In the genomic region with DNA sequence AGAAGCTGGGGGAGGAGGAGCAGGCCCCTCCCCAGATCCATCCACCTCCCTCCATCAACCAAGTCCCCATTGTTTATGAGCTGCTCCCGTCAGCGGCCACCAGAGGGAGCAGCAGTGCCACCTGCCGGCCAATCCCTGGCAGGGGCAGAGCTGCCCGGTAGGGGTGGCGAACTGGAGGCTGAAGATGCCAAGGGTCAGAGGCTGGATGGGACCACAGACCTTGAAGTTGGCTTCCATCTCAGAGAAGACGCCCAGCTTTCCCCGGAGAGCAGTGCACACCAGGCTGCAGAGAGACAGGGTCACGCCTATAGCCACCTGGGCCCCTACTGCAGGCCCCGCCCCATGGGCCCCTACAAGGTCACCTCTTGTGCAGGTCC, we compare ENCODE assay signal across 1 cellular context.
TF ChIP-seq lines count a peak whose summit lies in the region.

No MANE protein-coding gene starts in this region.

TF ChIP-seq in K562, 482 proteins besides CTCF, POLR2A, EP300 and RAD21 (continued from another document):
- TF ChIP-seq, protein P1, sequence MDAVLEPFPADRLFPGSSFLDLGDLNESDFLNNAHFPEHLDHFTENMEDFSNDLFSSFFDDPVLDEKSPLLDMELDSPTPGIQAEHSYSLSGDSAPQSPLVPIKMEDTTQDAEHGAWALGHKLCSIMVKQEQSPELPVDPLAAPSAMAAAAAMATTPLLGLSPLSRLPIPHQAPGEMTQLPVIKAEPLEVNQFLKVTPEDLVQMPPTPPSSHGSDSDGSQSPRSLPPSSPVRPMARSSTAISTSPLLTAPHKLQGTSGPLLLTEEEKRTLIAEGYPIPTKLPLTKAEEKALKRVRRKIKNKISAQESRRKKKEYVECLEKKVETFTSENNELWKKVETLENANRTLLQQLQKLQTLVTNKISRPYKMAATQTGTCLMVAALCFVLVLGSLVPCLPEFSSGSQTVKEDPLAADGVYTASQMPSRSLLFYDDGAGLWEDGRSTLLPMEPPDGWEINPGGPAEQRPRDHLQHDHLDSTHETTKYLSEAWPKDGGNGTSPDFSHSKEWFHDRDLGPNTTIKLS (IDR thresholded peaks at IDR 0.05; ENCODE audit: borderline replicate concordance, low read depth), result no peak
- TF ChIP-seq HLTF (IDR thresholded peaks at IDR 0.05) (no peak), PTTG1 (tag; IDR thresholded peaks at IDR 0.05; ENCODE audit: low read depth) (no peak), ESRRA (IDR thresholded peaks at IDR 0.05; ENCODE audit: borderline replicate concordance, low read depth) (peak; percentile 67), RBM22 (IDR thresholded peaks at IDR 0.05; ENCODE audit: low read depth, low read length, poor library complexity, severe bottlenecking) (no peak), MYC (IDR thresholded peaks at IDR 0.05; ENCODE audit: low read depth, low read length) (0 out of 2 replicates have a peak, but pooled peaks have one; percentile 23), MYC (CRISPR knock-in tag; IDR thresholded peaks at IDR 0.05; ENCODE audit: borderline replicate concordance, low read depth) (no peak), RCOR1 (IDR thresholded peaks at IDR 0.05; ENCODE audit: borderline replicate concordance in 1 of 2, low read depth in 2 of 2, low read length in 2 of 2) (peak; percentile 37 to 51; a peak in 1 of 4 replicates), NR3C1 (CRISPR knock-in tag; IDR thresholded peaks at IDR 0.05) (no peak), FOXK1 (CRISPR knock-in tag; IDR thresholded peaks at IDR 0.05; ENCODE audit: borderline replicate concordance) (no peak), ZNF717 (CRISPR knock-in tag; IDR thresholded peaks at IDR 0.05) (no peak), ETV5 (CRISPR knock-in tag; IDR thresholded peaks at IDR 0.05; ENCODE audit: low read depth) (0 out of 2 replicates have a peak, but pooled peaks have one; percentile 28), RBM14 (IDR thresholded peaks at IDR 0.05; ENCODE audit: borderline replicate concordance, insufficient read depth, low read depth, low read length) (no peak), CBFA2T3 (IDR thresholded peaks at IDR 0.05) (no peak), SLC30A9 (CRISPR knock-in tag; IDR thresholded peaks at IDR 0.05) (no peak)
- TF ChIP-seq, protein P2, sequence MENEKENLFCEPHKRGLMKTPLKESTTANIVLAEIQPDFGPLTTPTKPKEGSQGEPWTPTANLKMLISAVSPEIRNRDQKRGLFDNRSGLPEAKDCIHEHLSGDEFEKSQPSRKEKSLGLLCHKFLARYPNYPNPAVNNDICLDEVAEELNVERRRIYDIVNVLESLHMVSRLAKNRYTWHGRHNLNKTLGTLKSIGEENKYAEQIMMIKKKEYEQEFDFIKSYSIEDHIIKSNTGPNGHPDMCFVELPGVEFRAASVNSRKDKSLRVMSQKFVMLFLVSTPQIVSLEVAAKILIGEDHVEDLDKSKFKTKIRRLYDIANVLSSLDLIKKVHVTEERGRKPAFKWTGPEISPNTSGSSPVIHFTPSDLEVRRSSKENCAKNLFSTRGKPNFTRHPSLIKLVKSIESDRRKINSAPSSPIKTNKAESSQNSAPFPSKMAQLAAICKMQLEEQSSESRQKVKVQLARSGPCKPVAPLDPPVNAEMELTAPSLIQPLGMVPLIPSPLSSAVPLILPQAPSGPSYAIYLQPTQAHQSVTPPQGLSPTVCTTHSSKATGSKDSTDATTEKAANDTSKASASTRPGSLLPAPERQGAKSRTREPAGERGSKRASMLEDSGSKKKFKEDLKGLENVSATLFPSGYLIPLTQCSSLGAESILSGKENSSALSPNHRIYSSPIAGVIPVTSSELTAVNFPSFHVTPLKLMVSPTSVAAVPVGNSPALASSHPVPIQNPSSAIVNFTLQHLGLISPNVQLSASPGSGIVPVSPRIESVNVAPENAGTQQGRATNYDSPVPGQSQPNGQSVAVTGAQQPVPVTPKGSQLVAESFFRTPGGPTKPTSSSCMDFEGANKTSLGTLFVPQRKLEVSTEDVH (IDR thresholded peaks at IDR 0.05; ENCODE audit: low read depth, partially characterized antibody), result peak; percentile 51
- TF ChIP-seq, protein P3, sequence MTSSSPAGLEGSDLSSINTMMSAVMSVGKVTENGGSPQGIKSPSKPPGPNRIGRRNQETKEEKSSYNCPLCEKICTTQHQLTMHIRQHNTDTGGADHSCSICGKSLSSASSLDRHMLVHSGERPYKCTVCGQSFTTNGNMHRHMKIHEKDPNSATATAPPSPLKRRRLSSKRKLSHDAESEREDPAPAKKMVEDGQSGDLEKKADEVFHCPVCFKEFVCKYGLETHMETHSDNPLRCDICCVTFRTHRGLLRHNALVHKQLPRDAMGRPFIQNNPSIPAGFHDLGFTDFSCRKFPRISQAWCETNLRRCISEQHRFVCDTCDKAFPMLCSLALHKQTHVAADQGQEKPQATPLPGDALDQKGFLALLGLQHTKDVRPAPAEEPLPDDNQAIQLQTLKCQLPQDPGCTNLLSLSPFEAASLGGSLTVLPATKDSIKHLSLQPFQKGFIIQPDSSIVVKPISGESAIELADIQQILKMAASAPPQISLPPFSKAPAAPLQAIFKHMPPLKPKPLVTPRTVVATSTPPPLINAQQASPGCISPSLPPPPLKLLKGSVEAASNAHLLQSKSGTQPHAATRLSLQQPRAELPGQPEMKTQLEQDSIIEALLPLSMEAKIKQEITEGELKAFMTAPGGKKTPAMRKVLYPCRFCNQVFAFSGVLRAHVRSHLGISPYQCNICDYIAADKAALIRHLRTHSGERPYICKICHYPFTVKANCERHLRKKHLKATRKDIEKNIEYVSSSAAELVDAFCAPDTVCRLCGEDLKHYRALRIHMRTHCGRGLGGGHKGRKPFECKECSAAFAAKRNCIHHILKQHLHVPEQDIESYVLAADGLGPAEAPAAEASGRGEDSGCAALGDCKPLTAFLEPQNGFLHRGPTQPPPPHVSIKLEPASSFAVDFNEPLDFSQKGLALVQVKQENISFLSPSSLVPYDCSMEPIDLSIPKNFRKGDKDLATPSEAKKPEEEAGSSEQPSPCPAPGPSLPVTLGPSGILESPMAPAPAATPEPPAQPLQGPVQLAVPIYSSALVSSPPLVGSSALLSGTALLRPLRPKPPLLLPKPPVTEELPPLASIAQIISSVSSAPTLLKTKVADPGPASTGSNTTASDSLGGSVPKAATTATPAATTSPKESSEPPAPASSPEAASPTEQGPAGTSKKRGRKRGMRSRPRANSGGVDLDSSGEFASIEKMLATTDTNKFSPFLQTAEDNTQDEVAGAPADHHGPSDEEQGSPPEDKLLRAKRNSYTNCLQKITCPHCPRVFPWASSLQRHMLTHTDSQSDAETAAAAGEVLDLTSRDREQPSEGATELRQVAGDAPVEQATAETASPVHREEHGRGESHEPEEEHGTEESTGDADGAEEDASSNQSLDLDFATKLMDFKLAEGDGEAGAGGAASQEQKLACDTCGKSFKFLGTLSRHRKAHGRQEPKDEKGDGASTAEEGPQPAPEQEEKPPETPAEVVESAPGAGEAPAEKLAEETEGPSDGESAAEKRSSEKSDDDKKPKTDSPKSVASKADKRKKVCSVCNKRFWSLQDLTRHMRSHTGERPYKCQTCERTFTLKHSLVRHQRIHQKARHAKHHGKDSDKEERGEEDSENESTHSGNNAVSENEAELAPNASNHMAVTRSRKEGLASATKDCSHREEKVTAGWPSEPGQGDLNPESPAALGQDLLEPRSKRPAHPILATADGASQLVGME (CRISPR knock-in tag; IDR thresholded peaks at IDR 0.05), result no peak
- TF ChIP-seq, protein P4, sequence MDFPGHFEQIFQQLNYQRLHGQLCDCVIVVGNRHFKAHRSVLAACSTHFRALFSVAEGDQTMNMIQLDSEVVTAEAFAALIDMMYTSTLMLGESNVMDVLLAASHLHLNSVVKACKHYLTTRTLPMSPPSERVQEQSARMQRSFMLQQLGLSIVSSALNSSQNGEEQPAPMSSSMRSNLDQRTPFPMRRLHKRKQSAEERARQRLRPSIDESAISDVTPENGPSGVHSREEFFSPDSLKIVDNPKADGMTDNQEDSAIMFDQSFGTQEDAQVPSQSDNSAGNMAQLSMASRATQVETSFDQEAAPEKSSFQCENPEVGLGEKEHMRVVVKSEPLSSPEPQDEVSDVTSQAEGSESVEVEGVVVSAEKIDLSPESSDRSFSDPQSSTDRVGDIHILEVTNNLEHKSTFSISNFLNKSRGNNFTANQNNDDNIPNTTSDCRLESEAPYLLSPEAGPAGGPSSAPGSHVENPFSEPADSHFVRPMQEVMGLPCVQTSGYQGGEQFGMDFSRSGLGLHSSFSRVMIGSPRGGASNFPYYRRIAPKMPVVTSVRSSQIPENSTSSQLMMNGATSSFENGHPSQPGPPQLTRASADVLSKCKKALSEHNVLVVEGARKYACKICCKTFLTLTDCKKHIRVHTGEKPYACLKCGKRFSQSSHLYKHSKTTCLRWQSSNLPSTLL (IDR thresholded peaks at IDR 0.05), result no peak
- TF ChIP-seq, protein P5, sequence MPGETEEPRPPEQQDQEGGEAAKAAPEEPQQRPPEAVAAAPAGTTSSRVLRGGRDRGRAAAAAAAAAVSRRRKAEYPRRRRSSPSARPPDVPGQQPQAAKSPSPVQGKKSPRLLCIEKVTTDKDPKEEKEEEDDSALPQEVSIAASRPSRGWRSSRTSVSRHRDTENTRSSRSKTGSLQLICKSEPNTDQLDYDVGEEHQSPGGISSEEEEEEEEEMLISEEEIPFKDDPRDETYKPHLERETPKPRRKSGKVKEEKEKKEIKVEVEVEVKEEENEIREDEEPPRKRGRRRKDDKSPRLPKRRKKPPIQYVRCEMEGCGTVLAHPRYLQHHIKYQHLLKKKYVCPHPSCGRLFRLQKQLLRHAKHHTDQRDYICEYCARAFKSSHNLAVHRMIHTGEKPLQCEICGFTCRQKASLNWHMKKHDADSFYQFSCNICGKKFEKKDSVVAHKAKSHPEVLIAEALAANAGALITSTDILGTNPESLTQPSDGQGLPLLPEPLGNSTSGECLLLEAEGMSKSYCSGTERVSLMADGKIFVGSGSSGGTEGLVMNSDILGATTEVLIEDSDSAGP (CRISPR knock-in tag; IDR thresholded peaks at IDR 0.05), result no peak
- TF ChIP-seq, protein P6, sequence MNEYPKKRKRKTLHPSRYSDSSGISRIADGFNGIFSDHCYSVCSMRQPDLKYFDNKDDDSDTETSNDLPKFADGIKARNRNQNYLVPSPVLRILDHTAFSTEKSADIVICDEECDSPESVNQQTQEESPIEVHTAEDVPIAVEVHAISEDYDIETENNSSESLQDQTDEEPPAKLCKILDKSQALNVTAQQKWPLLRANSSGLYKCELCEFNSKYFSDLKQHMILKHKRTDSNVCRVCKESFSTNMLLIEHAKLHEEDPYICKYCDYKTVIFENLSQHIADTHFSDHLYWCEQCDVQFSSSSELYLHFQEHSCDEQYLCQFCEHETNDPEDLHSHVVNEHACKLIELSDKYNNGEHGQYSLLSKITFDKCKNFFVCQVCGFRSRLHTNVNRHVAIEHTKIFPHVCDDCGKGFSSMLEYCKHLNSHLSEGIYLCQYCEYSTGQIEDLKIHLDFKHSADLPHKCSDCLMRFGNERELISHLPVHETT (CRISPR knock-in tag; conservative IDR thresholded peaks at IDR 0.05 in 1 of 2, IDR thresholded peaks at IDR 0.05 in 1 of 2), result 0 out of 4 replicates have a peak, but pooled peaks of 1 of the 2 experiments have one; percentile 43
